In genomic region chr2:216659301-216659700, GRCh38 we compare ENCODE assay signal across 28 cellular contexts. TPM values are rescaled to one million over a fixed set of nuclear protein-coding genes. Genes with fewer than 3 reads are reported as not detected.
DNase-seq lines count a peak whose midpoint lies in the region; ATAC-seq, FAIRE-seq and TF ChIP-seq lines count a peak whose summit lies in the region.
"Had no signal": no experiment of that assay in that cellular context is flagged by ENCODE, and none has a peak within 500 bp of the region (broad histone marks: within the 10 kb centered on the region; RNA-seq: fewer than 3 reads in every experiment).

No MANE protein-coding gene starts in this region.

- TF ChIP-seq CTCF in HepG2 (CRISPR knock-in tag; IDR thresholded peaks at IDR 0.05) = no peak
- TF ChIP-seq CTCF in right lobe of liver (IDR thresholded peaks at IDR 0.05) = no peak
- no peak for TF ChIP-seq CTCF in nephron progenitor cell (IDR thresholded peaks at IDR 0.05)

- 20% methylated on average over 6 of the region's 6 CpGs for WGBS in HepG2 (ENCODE audit: low lambda C conversion rate)
- 80% methylated on average over 1 of the region's 6 CpGs for WGBS in right lobe of liver (ENCODE audit: insufficient coverage, low coverage, low lambda C conversion rate, missing lambda C conversion rate)
- WGBS in esophagus, 2 donors = 44 to 46% methylated on average over 6 of the region's 6 CpGs

- H3K4me1 Mint-ChIP-seq in nephron progenitor cell = peaks cover 52% of the 10 kb centered on the region
- H3K4me1 Mint-ChIP-seq: CD8-positive, alpha-beta memory T cell; endodermal cell; naive B cell had no signal

- H3K9ac ChIP-seq in HepG2 (ENCODE audit: insufficient read depth, low read depth, low read length) = no peak overlapping the region
- H3K9ac ChIP-seq: KMS-11, SK-N-SH had no signal

- no peaks in the 10 kb centered on the region for H4K20me1 ChIP-seq in HepG2 (ENCODE audit: insufficient read depth, low read length)

- no TSS peak for BruUV-seq in HepG2 (replicated peaks; lab: Mats Ljungman, UMichigan)

- no peak for TF ChIP-seq RAD21 in HepG2 (CRISPR knock-in tag; IDR thresholded peaks at IDR 0.05)

- H3K27ac Mint-ChIP-seq in nephron progenitor cell = peak overlapping the region; percentile 92
- H3K27ac Mint-ChIP-seq: activated T-cell treated with anti-CD3 and anti-CD28 coated beads, Interleukin-2, amount 50 U/mL, for 72 hours; endodermal cell; naive B cell; stimulated activated naive CD8-positive, alpha-beta T cell treated with anti-CD3 and anti-CD28 coated beads, Interleukin-15, amount 100 ng/mL, for 72 hours had no signal

- H3K36me3 ChIP-seq in HepG2 (replicated peaks in 1 of 2; ENCODE audit: control insufficient read depth in 1 of 2, insufficient read depth in 2 of 2, low read length in 2 of 2) = no peaks in the 10 kb centered on the region
- peaks cover 0 to 51% (median 14%) of the 10 kb centered on the region in 4 donors for H3K36me3 ChIP-seq in right lobe of liver
- H3K36me3 ChIP-seq in esophagus (ENCODE audit: control insufficient read depth in 2 of 2, insufficient read depth in 2 of 2, low read length in 1 of 2) = peaks cover 0 to 10% of the 10 kb centered on the region in 2 donors
- peaks cover 6% of the 10 kb centered on the region for H3K36me3 ChIP-seq in H7 (replicated peaks; ENCODE audit: control insufficient read depth, insufficient read depth, low read length)
- H3K36me3 ChIP-seq: adrenal gland, transverse colon had no signal

- in situ Hi-C loops in HepG2 (cut with HindIII; ENCODE audit: extremely low pct_ligation_motif_present, low pct_unique_long_range_greater_than_20kb) = no loop called here

- peak overlapping the region; percentile 29 for H3K4me2 ChIP-seq in HepG2 (ENCODE audit: low read depth, low read length)
- H3K4me2 ChIP-seq: KMS-11, SK-N-SH had no signal

- no peaks in the 10 kb centered on the region for H3K9me3 ChIP-seq in HepG2 (ENCODE audit: low read length)
- H3K9me3 ChIP-seq in right lobe of liver = no peaks in the 10 kb centered on the region
- H3K9me3 ChIP-seq in esophagus (ENCODE audit: control insufficient read depth in 2 of 2, insufficient read depth in 1 of 2, low read depth in 1 of 2, low read length in 1 of 2) = no peaks in the 10 kb centered on the region
- H3K9me3 ChIP-seq: adrenal gland, SK-N-SH, transverse colon had no signal

- H3K4me3 ChIP-seq in HepG2 (replicated peaks in 1 of 3; ENCODE audit: insufficient read depth in 1 of 3, low read depth in 2 of 3, low read length in 3 of 3) (no peak overlapping the region; a peak in 1 of 6 replicates), right lobe of liver (no peak overlapping the region), esophagus (ENCODE audit: low read depth in 1 of 2, low read length in 2 of 2) (no peak overlapping the region), H7 (ENCODE audit: insufficient read depth, low read depth, low read length) (no peak overlapping the region)
- H3K4me3 ChIP-seq: adrenal gland, coronary artery, transverse colon had no signal

- DNase-seq in HepG2 (ENCODE audit: low spot score) (no peak), right lobe of liver (no peak), nephron progenitor cell (no peak), DMS79 (lab: John Stamatoyannopoulos, UW) (no peak), NCI-H2081 treated with DMSO at 0.1 percent for 48 hours (lab: John Stamatoyannopoulos, UW) (no peak), H7 (no peak)
- DNase-seq: activated CD4-positive, alpha-beta T cell treated with anti-CD3 and anti-CD28 coated beads for 48 hours; activated naive CD4-positive, alpha-beta T cell treated with Interleukin-2 at 50 U/mL for 16 hours; activated T-cell treated with anti-CD3 and anti-CD28 coated beads, Interleukin-2, amount 50 U/mL, for 72 hours; adrenal gland; endodermal cell; head of caudate nucleus; left cardiac atrium; mesendoderm; naive B cell; NCI-H1694 treated with DMSO at 0.1 percent for 48 hours; NCI-H2227 treated with DMSO at 0.1 percent for 48 hours; NCI-H69; SK-N-SH; stimulated activated naive CD8-positive, alpha-beta T cell treated with anti-CD3 and anti-CD28 coated beads, Interleukin-15, amount 100 ng/mL, for 72 hours; transverse colon had no signal

- TF ChIP-seq POLR2A in HepG2 (IDR thresholded peaks at IDR 0.05; ENCODE audit: insufficient read depth in 1 of 2, low read depth in 2 of 2, low read length in 2 of 2) (no peak), right lobe of liver (IDR thresholded peaks at IDR 0.05) (no peak)

- no peak overlapping the region for H3K27ac ChIP-seq in HepG2 (ENCODE audit: extremely low read length, insufficient read depth, low read length)
- H3K27ac ChIP-seq in right lobe of liver = no peak overlapping the region
- H3K27ac ChIP-seq in esophagus (ENCODE audit: low read depth in 2 of 2, low read length in 1 of 2) = peak overlapping the region; percentile 77 to 80
- H3K27ac ChIP-seq: adrenal gland, KMS-11, transverse colon had no signal

- intact Hi-C loops in HepG2 (cut with micrococcal nuclease; ENCODE audit: unreplicated experiment) = no loop called here
- intact Hi-C loops in right lobe of liver (cut with DNase I) = no loop called here

- H3K27me3 Mint-ChIP-seq in nephron progenitor cell (ENCODE audit: low read depth, poor library complexity) = peaks cover 2% of the 10 kb centered on the region

- peak overlapping the region; percentile 15 for H3K4me3 Mint-ChIP-seq in nephron progenitor cell
- H3K4me3 Mint-ChIP-seq: activated T-cell treated with anti-CD3 and anti-CD28 coated beads, Interleukin-2, amount 50 U/mL, for 72 hours; CD8-positive, alpha-beta memory T cell; endodermal cell; naive B cell; stimulated activated naive CD8-positive, alpha-beta T cell treated with anti-CD3 and anti-CD28 coated beads, Interleukin-15, amount 100 ng/mL, for 72 hours had no signal

- H3K79me2 ChIP-seq in HepG2 (ENCODE audit: insufficient read depth, low read length) = no peaks in the 10 kb centered on the region

- POLR2A ChIA-PET in HepG2 (lab: Yijun Ruan, JAX) = interaction anchor here (0.7 to 1.9 kb wide), 2 partner anchors 86 to 161 kb away, joined by 3 to 10 read pairs; partner anchors contain the start of gene RPL37A

- CTCF ChIA-PET in HepG2 (lab: Yijun Ruan, JAX; ENCODE audit: low intra/inter-chr PET ratio, low total read pairs) = interaction anchor here (0.7 kb wide), 1 partner anchor 141 kb away, joined by 3 read pairs; no protein-coding TSS in a partner anchor

- no peak for TF ChIP-seq EP300 in HepG2 (IDR thresholded peaks at IDR 0.05; ENCODE audit: low read depth in 2 of 2, low read length in 2 of 2)
- no peak for TF ChIP-seq EP300 in HepG2 (CRISPR knock-in tag; IDR thresholded peaks at IDR 0.05; ENCODE audit: borderline replicate concordance)

- H2AFZ ChIP-seq in HepG2 (ENCODE audit: low read length) = peak overlapping the region; percentile 8

- H3K27me3 ChIP-seq in HepG2 (ENCODE audit: control insufficient read depth in 1 of 2, insufficient read depth in 2 of 2, low read length in 2 of 2) (peaks cover 0 to 26% of the 10 kb centered on the region in 2 experiments; a peak in 3 of 5 replicates), right lobe of liver (no peaks in the 10 kb centered on the region), esophagus (ENCODE audit: control insufficient read depth in 1 of 2, insufficient read depth in 2 of 2, low read length in 2 of 2) (no peaks in the 10 kb centered on the region), H7 (ENCODE audit: control insufficient read depth, insufficient read depth, low read length) (no peaks in the 10 kb centered on the region)
- H3K27me3 ChIP-seq: adrenal gland, transverse colon had no signal

- ATAC-seq in HepG2 (peak; percentile 51), right lobe of liver (no peak), HG03159 (IDR thresholded peaks at IDR 0.05; ENCODE audit: unreplicated experiment) (no peak)
- ATAC-seq: activated T-cell treated with anti-CD3 and anti-CD28 coated beads, Interleukin-2, amount 50 U/mL, for 72 hours; left cardiac atrium; stimulated activated naive CD8-positive, alpha-beta T cell treated with anti-CD3 and anti-CD28 coated beads, Interleukin-15, amount 100 ng/mL, for 72 hours had no signal

- peaks cover 62% of the 10 kb centered on the region for H3K36me3 Mint-ChIP-seq in nephron progenitor cell (ENCODE audit: low read depth)
- H3K36me3 Mint-ChIP-seq: CD8-positive, alpha-beta memory T cell; naive B cell had no signal

- no peaks in the 10 kb centered on the region for H3K9me3 Mint-ChIP-seq in nephron progenitor cell
- H3K9me3 Mint-ChIP-seq: activated T-cell treated with anti-CD3 and anti-CD28 coated beads, Interleukin-2, amount 50 U/mL, for 72 hours; CD8-positive, alpha-beta memory T cell; endodermal cell; naive B cell; stimulated activated naive CD8-positive, alpha-beta T cell treated with anti-CD3 and anti-CD28 coated beads, Interleukin-15, amount 100 ng/mL, for 72 hours had no signal

- H3K4me1 ChIP-seq in HepG2 (ENCODE audit: insufficient read depth, low read length) (peaks cover 36% of the 10 kb centered on the region), right lobe of liver (peaks cover 0 to 17% (median 7%) of the 10 kb centered on the region in 4 donors), esophagus (ENCODE audit: control insufficient read depth in 2 of 2, insufficient read depth in 2 of 2, low read length in 1 of 2) (peaks cover 4 to 12% of the 10 kb centered on the region in 2 donors)
- H3K4me1 ChIP-seq: adrenal gland, transverse colon had no signal

- FAIRE-seq in HepG2 (lab: Jason Lieb, UNC) = no peak
- FAIRE-seq: HTR-8/SVneo had no signal

RNA-seq across cellular contexts. Expression of gene IGFBP2, which starts 26.1 kb away (rescaled TPM):
- total RNA-seq in HepG2 (2016; rRNA removed; fragmentation: Illumina TruSeq; extraction: Trizol) (0.45 and 2.0 TPM in 2 replicates), right lobe of liver (1,000 to 10,000 TPM in 2 of 6 experiments, 100 to 1,000 TPM in 4; 276 to 1,091 (median 406) TPM)
- 0.79 and 0.81 TPM in 2 replicates for total RNA-seq in HepG2 (2016; cell fraction: cytosol; rRNA removed; fragmentation: Illumina TruSeq; extraction: Trizol; ENCODE audit: low read depth)
- 0.83 and 1.8 TPM in 2 replicates for total RNA-seq in HepG2 (2016; cell fraction: insoluble cytoplasmic fraction; rRNA removed; fragmentation: Illumina TruSeq; extraction: Trizol)
- 0.68 and 1.4 TPM in 2 replicates for total RNA-seq in HepG2 (2016; cell fraction: membrane; rRNA removed; fragmentation: Illumina TruSeq; extraction: Trizol)
- total RNA-seq in HepG2 (2016; cell fraction: nucleus; rRNA removed; fragmentation: Illumina TruSeq; extraction: Trizol) = 1.2 and 2.0 TPM in 2 replicates
- polyA plus RNA-seq in HepG2 (2011; rRNA removed) (5.8 and 11.4 TPM in 2 replicates), esophagus (100 to 1,000 TPM in 1 of 2 donors, 10 to 100 TPM in 1; 93.6 to 138 TPM)
- polyA plus RNA-seq in HepG2 (2011; cell fraction: cytosol; rRNA removed) = 8.5 and 9.3 TPM in 2 replicates
- polyA plus RNA-seq in HepG2 (2011; cell fraction: nucleus; rRNA removed) = 3.3 and 6.4 TPM in 2 replicates
- 18.9 and 24.8 TPM in 2 replicates for polyA plus RNA-seq in HepG2 (2012)
- 0.59 and 1.1 TPM in 2 replicates for polyA plus RNA-seq in HepG2 (2016; cell fraction: cytosol; fragmentation: Illumina TruSeq; extraction: Trizol; ENCODE audit: low read depth)
- 0.91 and 1.3 TPM in 2 replicates for polyA plus RNA-seq in HepG2 (2016; cell fraction: insoluble cytoplasmic fraction; fragmentation: Illumina TruSeq; extraction: Trizol; ENCODE audit: low read depth)
- polyA plus RNA-seq in HepG2 (2016; cell fraction: membrane; fragmentation: Illumina TruSeq; extraction: Trizol; ENCODE audit: low read depth) = 1.1 and 1.2 TPM in 2 replicates
- 3.8 and 3.9 TPM in 2 replicates for polyA plus RNA-seq in HepG2 (2016; cell fraction: nucleus; fragmentation: Illumina TruSeq; extraction: Trizol; ENCODE audit: insufficient read depth, low read depth)
- polyA minus RNA-seq in HepG2 (2011; rRNA and poly(A)+ RNA removed; ENCODE audit: low replicate concordance) = 0.19 and 1.9 TPM in 2 replicates
- polyA minus RNA-seq in HepG2 (2011; cell fraction: cytosol; rRNA and poly(A)+ RNA removed) = 1.7 and 3.2 TPM in 2 replicates
- polyA minus RNA-seq in HepG2 (2011; cell fraction: nucleus; rRNA and poly(A)+ RNA removed) = 0.52 and 0.99 TPM in 2 replicates
- total RNA-seq in H7 (2014; rRNA removed; shearing (Covaris generic)) = 848 and 859 TPM in 2 replicates

RNA-seq across cellular contexts. Expression of gene IGFBP5, which starts 36.0 kb away (rescaled TPM):
- total RNA-seq in HepG2 (2016; rRNA removed; fragmentation: Illumina TruSeq; extraction: Trizol) = not detected in 2 replicates
- not detected in 2 replicates for total RNA-seq in HepG2 (2016; cell fraction: cytosol; rRNA removed; fragmentation: Illumina TruSeq; extraction: Trizol; ENCODE audit: low read depth)
- 0.02 TPM in 1 of 2 replicates, not detected in the other for total RNA-seq in HepG2 (2016; cell fraction: insoluble cytoplasmic fraction; rRNA removed; fragmentation: Illumina TruSeq; extraction: Trizol)
- not detected in 2 replicates for total RNA-seq in HepG2 (2016; cell fraction: membrane; rRNA removed; fragmentation: Illumina TruSeq; extraction: Trizol)
- total RNA-seq in HepG2 (2016; cell fraction: nucleus; rRNA removed; fragmentation: Illumina TruSeq; extraction: Trizol) = not detected in 2 replicates
- 0.07 and 0.15 TPM in 2 replicates for polyA plus RNA-seq in HepG2 (2011; rRNA removed)
- 0.05 TPM in 2 replicates for polyA plus RNA-seq in HepG2 (2011; cell fraction: cytosol; rRNA removed)
- polyA plus RNA-seq in HepG2 (2011; cell fraction: nucleus; rRNA removed) = 0.03 and 0.14 TPM in 2 replicates
- 0.11 TPM in 1 of 2 replicates, not detected in the other for polyA plus RNA-seq in HepG2 (2012)
- not detected in 2 replicates for polyA plus RNA-seq in HepG2 (2016; cell fraction: cytosol; fragmentation: Illumina TruSeq; extraction: Trizol; ENCODE audit: low read depth)
- polyA plus RNA-seq in HepG2 (2016; cell fraction: insoluble cytoplasmic fraction; fragmentation: Illumina TruSeq; extraction: Trizol; ENCODE audit: low read depth) = not detected in 2 replicates
- polyA plus RNA-seq in HepG2 (2016; cell fraction: membrane; fragmentation: Illumina TruSeq; extraction: Trizol; ENCODE audit: low read depth) = not detected in 2 replicates
- not detected in 2 replicates for polyA plus RNA-seq in HepG2 (2016; cell fraction: nucleus; fragmentation: Illumina TruSeq; extraction: Trizol; ENCODE audit: insufficient read depth, low read depth)
- polyA minus RNA-seq in HepG2 (2011; rRNA and poly(A)+ RNA removed; ENCODE audit: low replicate concordance) = 0.02 TPM in 1 of 2 replicates, not detected in the other
- not detected in 2 replicates for polyA minus RNA-seq in HepG2 (2011; cell fraction: cytosol; rRNA and poly(A)+ RNA removed)
- under 0.01 TPM in 1 of 2 replicates, not detected in the other for polyA minus RNA-seq in HepG2 (2011; cell fraction: nucleus; rRNA and poly(A)+ RNA removed)
- total RNA-seq in right lobe of liver = 10 to 100 TPM; 13.7 to 76.0 (median 30.9) TPM
- polyA plus RNA-seq in esophagus = 10 to 100 TPM; 29.4 to 46.5 TPM
- total RNA-seq in H7 (2014; rRNA removed; shearing (Covaris generic)) = 2.9 and 10.2 TPM in 2 replicates
- total RNA-seq: activated T-cell treated with anti-CD3 and anti-CD28 coated beads, Interleukin-2, amount 50 U/mL, for 72 hours; CD8-positive, alpha-beta memory T cell; T-helper 2 cell treated with Interferon-gamma antibody and Interleukin-4, amounts not matched to agents 100 ng/mL and 5 ng/mL, for 36 hours had no signal
- polyA plus RNA-seq: CD8-positive, alpha-beta memory T cell had no signal

Comparison
In these comparisons a context has a peak if more than half of its experiments do, and no peak if none do; other contexts are left out.
1. RNA of gene IGFBP2, which starts 26.1 kb away (total RNA-seq): 848 to 859 TPM in H7 and 276 to 1,091 TPM in right lobe of liver; 0.45 to 2.0 TPM in HepG2; every median in the first group is over 10 times any median in the second.
2. H3K27ac ChIP-seq: peak in esophagus (2 of 2); none in HepG2 (single experiment) and right lobe of liver (0 of 3).